20 cellular contexts compared by ENCODE assay signal in genomic region chr2:46887028-46887885, GRCh38. TPM values are rescaled to one million over a fixed set of nuclear protein-coding genes. Genes with fewer than 3 reads are reported as not detected.
A peak's percentile ranks its signal among the peaks of the same experiment; 100 is the strongest.
DNase-seq lines count a peak whose midpoint lies in the region; ATAC-seq and TF ChIP-seq lines count a peak whose summit lies in the region.
"Had no signal": no experiment of that assay in that cellular context is flagged by ENCODE, and none has a peak within 500 bp of the region (broad histone marks: within the 10 kb centered on the region; RNA-seq: fewer than 3 reads in every experiment).

No MANE protein-coding gene starts in this region.

- H2AFZ ChIP-seq in PC-9: no peak overlapping the region

- H3K9me2 ChIP-seq in PC-9 (ENCODE audit: insufficient read depth): no peaks in the 10 kb centered on the region

- no peak for TF ChIP-seq CTCF in PC-9 (conservative IDR thresholded peaks at IDR 0.05)

- H3F3A ChIP-seq in PC-9 (ENCODE audit: insufficient read depth, low read depth): peaks cover 10% of the 10 kb centered on the region; the same call in 1 of the 2 replicates

- DNase-seq in ELF-1 (ENCODE audit: low read depth, low spot score): peak; percentile 76
- DNase-seq in PC-9: peak; percentile 30 to 49
- DNase-seq in fibroblast of gingiva (ENCODE audit: low read depth): peak; percentile 25
- DNase-seq in NCI-H82 treated with DMSO at 0.1 percent for 48 hours (lab: John Stamatoyannopoulos, UW; ENCODE audit: unreplicated experiment): no peak
- DNase-seq in Kasumi-1 (lab: John Stamatoyannopoulos, UW): no peak
- DNase-seq: DMS153; esophagus squamous epithelium; left ventricle myocardium superior; naive B cell; NCI-H1417; NK-92 treated with Interleukin-12 subunit alpha and Interleukin-12 subunit beta, amount 100 ng/mL, for 24 hours; SIG-M5; T1000 had no signal

- H3K9ac ChIP-seq in rectal smooth muscle tissue (ENCODE audit: low read length): peak overlapping the region; percentile 22
- H3K9ac ChIP-seq: KMS-11 had no signal

- no peaks in the 10 kb centered on the region for H3K27me3 ChIP-seq in PC-9 (ENCODE audit: insufficient read depth, low read depth)
- H3K27me3 ChIP-seq in rectal smooth muscle tissue (ENCODE audit: control insufficient read depth, insufficient read depth, low read length): no peaks in the 10 kb centered on the region
- H3K27me3 ChIP-seq: BLaER1 treated with 17β-estradiol and CSF1 and Interleukin-3, amounts not matched to agents 10 nM and 100 nM; suprapubic skin had no signal

- H3K79me2 ChIP-seq in PC-9 (ENCODE audit: low read depth): no peaks in the 10 kb centered on the region

- peak overlapping the region; percentile 6; the same call in 1 of the 2 replicates for H3K4me2 ChIP-seq in PC-9
- H3K4me2 ChIP-seq: BLaER1 treated with 17β-estradiol and CSF1 and Interleukin-3, amounts not matched to agents 10 nM and 100 nM; KMS-11 had no signal

- no TSS peak for BruUV-seq in PC-9 (replicated peaks; lab: Mats Ljungman, UMichigan)

- no peaks in the 10 kb centered on the region for H4K20me1 ChIP-seq in PC-9 (ENCODE audit: insufficient read depth)
- H4K20me1 ChIP-seq: BLaER1 treated with 17β-estradiol and CSF1 and Interleukin-3, amounts not matched to agents 10 nM and 100 nM had no signal

- no peak for ATAC-seq in GM21825 (IDR thresholded peaks at IDR 0.05; ENCODE audit: unreplicated experiment)
- ATAC-seq in HG02884 (IDR thresholded peaks at IDR 0.05; ENCODE audit: unreplicated experiment): no peak
- ATAC-seq: left ventricle myocardium superior had no signal

- 0 out of 2 replicates have a peak, but pooled peaks cover 6% of the 10 kb centered on the region for H3K9me3 ChIP-seq in PC-9 (ENCODE audit: insufficient read depth, low read depth)
- H3K9me3 ChIP-seq: BLaER1 treated with 17β-estradiol and CSF1 and Interleukin-3, amounts not matched to agents 10 nM and 100 nM; esophagus squamous epithelium; prostate gland; suprapubic skin had no signal

- H3K4me3 ChIP-seq in PC-9: no peak overlapping the region
- H3K4me3 ChIP-seq in rectal smooth muscle tissue (ENCODE audit: low read length): no peak overlapping the region
- H3K4me3 ChIP-seq: BLaER1 treated with 17β-estradiol and CSF1 and Interleukin-3, amounts not matched to agents 10 nM and 100 nM; esophagus squamous epithelium; prostate gland; suprapubic skin had no signal

- H3K4me1 ChIP-seq in PC-9 (replicated peaks; ENCODE audit: insufficient read depth) (peaks cover 13% of the 10 kb centered on the region), rectal smooth muscle tissue (ENCODE audit: control insufficient read depth, insufficient read depth, low read length) (no peaks in the 10 kb centered on the region)
- H3K4me1 ChIP-seq: prostate gland had no signal

- H3K36me3 ChIP-seq in PC-9 (ENCODE audit: low read depth) (no peaks in the 10 kb centered on the region), rectal smooth muscle tissue (ENCODE audit: control insufficient read depth, insufficient read depth, low read length) (no peaks in the 10 kb centered on the region)
- H3K36me3 ChIP-seq: BLaER1 treated with 17β-estradiol and CSF1 and Interleukin-3, amounts not matched to agents 10 nM and 100 nM; esophagus squamous epithelium; prostate gland; suprapubic skin had no signal

- CTCF ChIA-PET in PC-9 (lab: Charles Lee): interaction anchor here (0.5 to 1.4 kb wide), 2 partner anchors 10 to 92 kb away, joined by 3 to 5 read pairs; no protein-coding TSS in a partner anchor

- H3K27ac ChIP-seq in PC-9 (no peak overlapping the region), rectal smooth muscle tissue (ENCODE audit: low read depth, low read length) (no peak overlapping the region)
- H3K27ac ChIP-seq: BLaER1 treated with 17β-estradiol and CSF1 and Interleukin-3, amounts not matched to agents 10 nM and 100 nM; esophagus squamous epithelium; KMS-11; prostate gland; suprapubic skin had no signal

- intact Hi-C loops in PC-9 (cut with micrococcal nuclease; ENCODE audit: unreplicated experiment): loop anchor here (5.0 kb wide), 1 partner anchor 890 kb away; no protein-coding TSS in a partner anchor

- POLR2A ChIA-PET in PC-9 (lab: Charles Lee; ENCODE audit: unreplicated experiment): interaction anchor here (0.6 kb wide), 1 partner anchor 36 kb away, joined by 4 read pairs; no protein-coding TSS in a partner anchor

RNA-seq across cellular contexts. Expression of gene MCFD2, which starts 28.3 kb away (rescaled TPM):
- 127 and 163 TPM in 2 replicates for total RNA-seq in PC-9 (2021)

RNA-seq across cellular contexts. Expression of gene TTC7A, which starts 53.8 kb away (rescaled TPM):
- total RNA-seq in PC-9 (2021): 66.8 and 80.9 TPM in 2 replicates

Comparison
In these comparisons a context has a peak if more than half of its experiments do, and no peak if none do; other contexts are left out.
1. DNase-seq: peak in ELF-1 (single experiment), PC-9 (2 of 2) and fibroblast of gingiva (single experiment); none in NCI-H82 treated with DMSO at 0.1 percent for 48 hours (single experiment) and Kasumi-1 (0 of 2).